In genomic region chr5:40378431-40379175, GRCh38 we compare ENCODE assay signal across 8 cellular contexts.
DNase-seq lines count a peak whose midpoint lies in the region; ATAC-seq and TF ChIP-seq lines count a peak whose summit lies in the region.

No MANE protein-coding gene starts in this region.

- no peak overlapping the region for H2AK5ac ChIP-seq in neuronal stem cell (ENCODE audit: low read depth, low read length)

- H3K36me3 ChIP-seq in DND-41 (ENCODE audit: insufficient read depth, low read length): no peaks in the 10 kb centered on the region
- no peaks in the 10 kb centered on the region for H3K36me3 ChIP-seq in neuronal stem cell (replicated peaks in 1 of 2; ENCODE audit: control insufficient read depth in 2 of 2, insufficient read depth in 2 of 2, low read length in 2 of 2)

- no peak for TF ChIP-seq CTCF in DND-41 (IDR thresholded peaks at IDR 0.05; ENCODE audit: borderline replicate concordance, extremely low read depth, low read length, poor library complexity, severe bottlenecking)
- TF ChIP-seq CTCF in activated CD8-positive, alpha-beta T cell treated with anti-CD3 and anti-CD28 coated beads for 36 hours (IDR thresholded peaks at IDR 0.05): no peak

- no peak overlapping the region for H2BK12ac ChIP-seq in neuronal stem cell (ENCODE audit: low read length)

- H3K79me1 ChIP-seq in neuronal stem cell (ENCODE audit: low read depth, low read length): no peaks in the 10 kb centered on the region

- peak; percentile 75 for ATAC-seq in DND-41 (ENCODE audit: insufficient read depth, low read depth)
- ATAC-seq in GM19467 (IDR thresholded peaks at IDR 0.05; ENCODE audit: unreplicated experiment): peak; percentile 51
- ATAC-seq in HG03159 (IDR thresholded peaks at IDR 0.05; ENCODE audit: unreplicated experiment): peak; percentile 80
- peak; percentile 60 for ATAC-seq in activated CD8-positive, alpha-beta T cell treated with anti-CD3 and anti-CD28 coated beads for 36 hours

- H3K4me3 Mint-ChIP-seq in activated CD8-positive, alpha-beta T cell treated with anti-CD3 and anti-CD28 coated beads for 36 hours: no peak overlapping the region

- H3K14ac ChIP-seq in neuronal stem cell (ENCODE audit: low read length): no peak overlapping the region

- no peak overlapping the region for H3K23ac ChIP-seq in neuronal stem cell (ENCODE audit: low read depth, low read length, poor library complexity)

- H4K8ac ChIP-seq in neuronal stem cell (ENCODE audit: low read depth, low read length): no peak overlapping the region

- H3K4ac ChIP-seq in neuronal stem cell (ENCODE audit: low read length): no peak overlapping the region

- H3K4me1 ChIP-seq in DND-41 (ENCODE audit: insufficient read depth, low read length) (peaks cover 27% of the 10 kb centered on the region), neuronal stem cell (ENCODE audit: control insufficient read depth in 2 of 2, insufficient read depth in 1 of 2, low read depth in 1 of 2, low read length in 2 of 2) (peaks cover 0 to 2% of the 10 kb centered on the region in 2 donors)

- H2BK120ac ChIP-seq in neuronal stem cell (ENCODE audit: low read depth, low read length): no peak overlapping the region

- peak overlapping the region; percentile 75 for H3K27ac Mint-ChIP-seq in activated CD8-positive, alpha-beta T cell treated with anti-CD3 and anti-CD28 coated beads for 36 hours

- H3K27me3 ChIP-seq in DND-41 (ENCODE audit: insufficient read depth, low read length, poor library complexity): no peaks in the 10 kb centered on the region
- H3K27me3 ChIP-seq in neuronal stem cell (ENCODE audit: control insufficient read depth in 3 of 3, insufficient read depth in 3 of 3, low read depth in 1 of 3, low read length in 3 of 3): no peaks in the 10 kb centered on the region

- no peak overlapping the region for H2BK15ac ChIP-seq in neuronal stem cell (ENCODE audit: low read length)

- H2AFZ ChIP-seq in DND-41 (ENCODE audit: low read depth, low read length): 0 out of 2 replicates have a peak overlapping the region, but pooled peaks have one; percentile 45
- H2AFZ ChIP-seq in neuronal stem cell (ENCODE audit: low read length): no peak overlapping the region

- H3K9me3 ChIP-seq in DND-41 (ENCODE audit: insufficient read depth, low read length, severe bottlenecking) (no peaks in the 10 kb centered on the region), neuronal stem cell (replicated peaks in 1 of 2; ENCODE audit: control insufficient read depth in 2 of 2, insufficient read depth in 1 of 2, low read depth in 1 of 2, low read length in 2 of 2) (no peaks in the 10 kb centered on the region)

- no peak overlapping the region for H3K4me3 ChIP-seq in DND-41 (ENCODE audit: low read depth in 1 of 2, low read length in 2 of 2)
- no peak overlapping the region for H3K4me3 ChIP-seq in neuronal stem cell (ENCODE audit: low read length in 2 of 2)

- no peak for DNase-seq in DND-41
- DNase-seq in activated CD8-positive, alpha-beta T cell treated with anti-CD3 and anti-CD28 coated beads for 36 hours: no peak
- no peak for DNase-seq in occipital lobe (lab: John Stamatoyannopoulos, UW)
- DNase-seq in activated effector memory CD4-positive, alpha-beta T cell treated with anti-CD3 and anti-CD28 coated beads, Interleukin-2, amount 50 U/mL, for 16 hours: no peak
- DNase-seq in HPDE6-E6E7 (ENCODE audit: extremely low spot score): no peak
- no peak for DNase-seq in neuronal stem cell (ENCODE audit: low spot score)

- intact Hi-C loops in activated CD8-positive, alpha-beta T cell treated with anti-CD3 and anti-CD28 coated beads for 36 hours (cut with micrococcal nuclease): no loop called here

- CTCF ChIA-PET in activated CD8-positive, alpha-beta T cell treated with anti-CD3 and anti-CD28 coated beads for 36 hours (lab: Charles Lee): no interaction called here

- WGBS in neuronal stem cell (ENCODE audit: extremely low coverage in 2 of 2, insufficient read length in 2 of 2, insufficient replicate concordance in 1 of 2), 2 donors: no CpG with 5 or more reads among the region's 6 CpGs

- no peak overlapping the region for H3K18ac ChIP-seq in neuronal stem cell (ENCODE audit: low read length)

- H3K9ac ChIP-seq in DND-41 (ENCODE audit: low read depth, low read length) (no peak overlapping the region), neuronal stem cell (ENCODE audit: low read depth, low read length, poor library complexity) (no peak overlapping the region)

- H4K20me1 ChIP-seq in DND-41 (ENCODE audit: insufficient read depth, low read length): no peaks in the 10 kb centered on the region

- H3K9me3 Mint-ChIP-seq in activated CD8-positive, alpha-beta T cell treated with anti-CD3 and anti-CD28 coated beads for 36 hours: peaks cover 14% of the 10 kb centered on the region

- H3K4me2 ChIP-seq in DND-41 (ENCODE audit: insufficient read depth, low read length) (no peak overlapping the region), neuronal stem cell (ENCODE audit: insufficient read depth, low read length, poor library complexity, severe bottlenecking) (no peak overlapping the region)

- H4K91ac ChIP-seq in neuronal stem cell (ENCODE audit: low read depth, low read length, poor library complexity): no peak overlapping the region

- no peak overlapping the region for H2BK5ac ChIP-seq in neuronal stem cell (ENCODE audit: low read length)

- H3K79me2 ChIP-seq in DND-41 (ENCODE audit: insufficient read depth, low read length): no peaks in the 10 kb centered on the region

- POLR2A ChIA-PET in activated CD8-positive, alpha-beta T cell treated with anti-CD3 and anti-CD28 coated beads for 36 hours (lab: Charles Lee): interaction anchor here (0.7 to 1.3 kb wide), 3 partner anchors 32 to 308 kb away, joined by 3 read pairs; no protein-coding TSS in a partner anchor

- peak overlapping the region; percentile 28 for H3K27ac ChIP-seq in DND-41 (ENCODE audit: low read length)
- no peak overlapping the region for H3K27ac ChIP-seq in neuronal stem cell (replicated peaks; ENCODE audit: low read length)

- peaks cover 12% of the 10 kb centered on the region for H3K36me3 Mint-ChIP-seq in activated CD8-positive, alpha-beta T cell treated with anti-CD3 and anti-CD28 coated beads for 36 hours (ENCODE audit: low read depth)

- H3K27me3 Mint-ChIP-seq in activated CD8-positive, alpha-beta T cell treated with anti-CD3 and anti-CD28 coated beads for 36 hours: no peaks in the 10 kb centered on the region

- H3K4me1 Mint-ChIP-seq in activated CD8-positive, alpha-beta T cell treated with anti-CD3 and anti-CD28 coated beads for 36 hours (ENCODE audit: low read depth): peaks cover 51% of the 10 kb centered on the region
